Comparison of ENCODE assay signal across 8 cellular contexts in genomic region chr5:160312960-160313734, GRCh38. TPM values are rescaled to one million over a fixed set of nuclear protein-coding genes. Genes with fewer than 3 reads are reported as not detected.
A peak's percentile ranks its signal among the peaks of the same experiment; 100 is the strongest.
DNase-seq lines count a peak whose midpoint lies in the region; ATAC-seq and TF ChIP-seq lines count a peak whose summit lies in the region.

No MANE protein-coding gene starts in this region.

- ATAC-seq in heart left ventricle (no peak), Right ventricle myocardium superior (ENCODE audit: poor library complexity) (no peak), right lobe of liver (no peak), upper lobe of left lung (ENCODE audit: low FRiP score in 2 of 2) (no peak)
- ATAC-seq in activated CD8-positive, alpha-beta T cell treated with anti-CD3 and anti-CD28 coated beads, Interleukin-2, amount 10 ng/mL, durations not matched to agents 7 days and 5 days, result no peak

- peak overlapping the region in 9 of 12 donors; percentile 52 to 85 (median 80) for H3K27ac ChIP-seq in heart left ventricle
- no peak overlapping the region for H3K27ac ChIP-seq in right lobe of liver
- peak overlapping the region; percentile 77 to 89 (median 86) for H3K27ac ChIP-seq in upper lobe of left lung

- peak overlapping the region; percentile 71 for H3K4me3 Mint-ChIP-seq in activated CD8-positive, alpha-beta T cell treated with anti-CD3 and anti-CD28 coated beads, Interleukin-2, amount 10 ng/mL, durations not matched to agents 7 days and 5 days

- H3K27ac Mint-ChIP-seq in activated CD8-positive, alpha-beta T cell treated with anti-CD3 and anti-CD28 coated beads, Interleukin-2, amount 10 ng/mL, durations not matched to agents 7 days and 5 days, result no peak overlapping the region

- H3K4me1 Mint-ChIP-seq in activated CD8-positive, alpha-beta T cell treated with anti-CD3 and anti-CD28 coated beads, Interleukin-2, amount 10 ng/mL, durations not matched to agents 7 days and 5 days (ENCODE audit: low read depth), result peaks cover 8% of the 10 kb centered on the region

- H3K4me1 ChIP-seq in heart left ventricle (peaks cover 0 to 38% (median 9%) of the 10 kb centered on the region in 12 donors), right lobe of liver (peaks cover 0 to 14% (median 0%) of the 10 kb centered on the region in 4 donors), upper lobe of left lung (peaks cover 13 to 40% (median 25%) of the 10 kb centered on the region in 4 donors)

- H3K36me3 ChIP-seq in heart left ventricle (peaks cover 0 to 5% (median 0%) of the 10 kb centered on the region in 9 donors), right lobe of liver (no peaks in the 10 kb centered on the region), upper lobe of left lung (peaks cover 0 to 4% (median 1%) of the 10 kb centered on the region in 4 donors)

- H3K27me3 Mint-ChIP-seq in activated CD8-positive, alpha-beta T cell treated with anti-CD3 and anti-CD28 coated beads, Interleukin-2, amount 10 ng/mL, durations not matched to agents 7 days and 5 days (ENCODE audit: low read depth), result peaks cover 72% of the 10 kb centered on the region

- H3K9me3 Mint-ChIP-seq in activated CD8-positive, alpha-beta T cell treated with anti-CD3 and anti-CD28 coated beads, Interleukin-2, amount 10 ng/mL, durations not matched to agents 7 days and 5 days (ENCODE audit: insufficient read depth), result no peaks in the 10 kb centered on the region

- H3K36me3 Mint-ChIP-seq in activated CD8-positive, alpha-beta T cell treated with anti-CD3 and anti-CD28 coated beads, Interleukin-2, amount 10 ng/mL, durations not matched to agents 7 days and 5 days (ENCODE audit: low read depth), result no peaks in the 10 kb centered on the region

- DNase-seq in heart left ventricle (no peak), Right ventricle myocardium superior (no peak), right lobe of liver (no peak), upper lobe of left lung (no peak), H4 (ENCODE audit: low spot score) (no peak), GF-D8 (lab: John Stamatoyannopoulos, UW) (no peak), LoVo (ENCODE audit: low spot score) (no peak)
- no peak for DNase-seq in activated CD8-positive, alpha-beta T cell treated with anti-CD3 and anti-CD28 coated beads, Interleukin-2, amount 10 ng/mL, durations not matched to agents 7 days and 5 days

- CTCF ChIA-PET in activated CD8-positive, alpha-beta T cell treated with anti-CD3 and anti-CD28 coated beads, Interleukin-2, amount 10 ng/mL, durations not matched to agents 7 days and 5 days (lab: Charles Lee), result no interaction called here

- TF ChIP-seq EP300 in upper lobe of left lung (IDR thresholded peaks at IDR 0.05), result no peak

- H3K27me3 ChIP-seq in heart left ventricle (peaks cover 0 to 49% (median 0%) of the 10 kb centered on the region in 9 donors), right lobe of liver (peaks cover 7 to 9% of the 10 kb centered on the region in 2 donors), upper lobe of left lung (peaks cover 0 to 2% (median 0%) of the 10 kb centered on the region in 4 donors)

- WGBS in heart left ventricle, 4 donors, result 31 to 34% (median 33%) methylated on average over 8 of the region's 8 CpGs
- 19% methylated on average over 8 of the region's 8 CpGs for WGBS in right lobe of liver (ENCODE audit: insufficient coverage, low coverage, low lambda C conversion rate, missing lambda C conversion rate)
- 24 to 29% methylated on average over 8 of the region's 8 CpGs for WGBS in upper lobe of left lung, 2 donors

- no peak for TF ChIP-seq CTCF in heart left ventricle (IDR thresholded peaks at IDR 0.05)
- no peak for TF ChIP-seq CTCF in right lobe of liver (IDR thresholded peaks at IDR 0.05)
- TF ChIP-seq CTCF in upper lobe of left lung (IDR thresholded peaks at IDR 0.05), result no peak

- TF ChIP-seq POLR2A in heart left ventricle (IDR thresholded peaks at IDR 0.05), result no peak
- TF ChIP-seq POLR2A in right lobe of liver (IDR thresholded peaks at IDR 0.05), result no peak
- TF ChIP-seq POLR2A in upper lobe of left lung (IDR thresholded peaks at IDR 0.05), result no peak

- intact Hi-C loops in heart left ventricle (cut with DNase I), result loop anchor here in 6 of 10 donors (1.0 to 5.0 kb wide), 4 partner anchors 41 to 51 kb away; no protein-coding TSS in a partner anchor
- intact Hi-C loops in Right ventricle myocardium superior (cut with DNase I), result no loop called here
- intact Hi-C loops in right lobe of liver (cut with DNase I), result no loop called here

- H3K4me3 ChIP-seq in heart left ventricle (peak overlapping the region; percentile 59 to 97 (median 74)), right lobe of liver (peak overlapping the region in 2 of 3 donors; percentile 38 to 53), upper lobe of left lung (peak overlapping the region in 3 of 4 donors; percentile 68 to 87 (median 74))

- H3K9me3 ChIP-seq in heart left ventricle, result no peaks in the 10 kb centered on the region
- H3K9me3 ChIP-seq in right lobe of liver, result no peaks in the 10 kb centered on the region
- no peaks in the 10 kb centered on the region for H3K9me3 ChIP-seq in upper lobe of left lung

- POLR2A ChIA-PET in activated CD8-positive, alpha-beta T cell treated with anti-CD3 and anti-CD28 coated beads, Interleukin-2, amount 10 ng/mL, durations not matched to agents 7 days and 5 days (lab: Charles Lee), result no interaction called here

RNA-seq across cellular contexts. Expression of gene CCNJL, which starts 0.8 kb away (rescaled TPM):
- 10 to 100 TPM in 2 of 9 donors, 1 to 10 TPM in 7; 4.1 to 12.4 (median 7.6) TPM for total RNA-seq in heart left ventricle
- 1 to 10 TPM; 3.5 to 4.1 TPM for polyA plus RNA-seq in heart left ventricle
- total RNA-seq in Right ventricle myocardium superior, result 6.8 TPM
- total RNA-seq in activated CD8-positive, alpha-beta T cell treated with anti-CD3 and anti-CD28 coated beads, Interleukin-2, amount 10 ng/mL, durations not matched to agents 7 days and 5 days, result under 1 TPM in 1 of 2 experiments, not detected in 1; 0.23 TPM
- total RNA-seq in right lobe of liver, result under 1 TPM; 0.19 to 0.79 (median 0.44) TPM
- 10 to 100 TPM; 15.6 to 25.2 (median 21.2) TPM for total RNA-seq in upper lobe of left lung
- 6.6 and 7.4 TPM in 2 replicates for total RNA-seq in H4 (2014; rRNA removed; shearing (Covaris generic))

RNA-seq across cellular contexts. Expression of gene C1QTNF2, which starts 57.3 kb away (rescaled TPM):
- total RNA-seq in heart left ventricle (1 to 10 TPM in 5 of 9 donors, under 1 TPM in 4; 0.44 to 1.6 (median 1.0) TPM), Right ventricle myocardium superior (1.6 TPM), right lobe of liver (under 1 TPM in 4 of 6 experiments, not detected in 2; 0.11 to 0.30 (median 0.15) TPM), upper lobe of left lung (1 to 10 TPM in 1 of 6 donors, under 1 TPM in 4, not detected in 1; 0.39 to 3.1 (median 0.61) TPM)
- polyA plus RNA-seq in heart left ventricle, result 1 to 10 TPM in 1 of 2 donors, under 1 TPM in 1; 0.67 to 1.1 TPM
- total RNA-seq in activated CD8-positive, alpha-beta T cell treated with anti-CD3 and anti-CD28 coated beads, Interleukin-2, amount 10 ng/mL, durations not matched to agents 7 days and 5 days, result not detected
- total RNA-seq in H4 (2014; rRNA removed; shearing (Covaris generic)), result 2.2 and 2.6 TPM in 2 replicates

Comparison
In these comparisons a context has a peak if more than half of its experiments do, and no peak if none do; other contexts are left out.
1. intact Hi-C loops: an anchor here in heart left ventricle (1.0 to 5.0 kb wide); none called in Right ventricle myocardium superior and right lobe of liver.
2. H3K27ac ChIP-seq: peak in heart left ventricle (9 of 12) and upper lobe of left lung (4 of 4); none in right lobe of liver (0 of 3).
3. Peak in every context shown above with its lines, with median percentiles within 50 percentile points of each other: H3K4me3 ChIP-seq.